In genomic region chr6:140486468-140487361, GRCh38 we compare ENCODE assay signal across 11 cellular contexts.
A peak's percentile ranks its signal among the peaks of the same experiment; 100 is the strongest.
DNase-seq lines count a peak whose midpoint lies in the region; ATAC-seq and TF ChIP-seq lines count a peak whose summit lies in the region.
"Had no signal": no experiment of that assay in that cellular context is flagged by ENCODE, and none has a peak within 500 bp of the region (broad histone marks: within the 10 kb centered on the region; RNA-seq: fewer than 3 reads in every experiment).

No MANE protein-coding gene starts in this region.

- no peak for TF ChIP-seq CTCF in epithelial cell of esophagus (IDR thresholded peaks at IDR 0.05; ENCODE audit: insufficient read depth, low read depth, low read length, missing control alignments)
- no peak for TF ChIP-seq CTCF in sigmoid colon (IDR thresholded peaks at IDR 0.05)

- H3K27me3 ChIP-seq in sigmoid colon: no peaks in the 10 kb centered on the region
- H3K27me3 ChIP-seq: adrenal gland had no signal

- in situ Hi-C loops in KBM-7 (cut with MboI; ENCODE audit: low pct_unique_long_range_greater_than_20kb, low sequenced_read_pairs): no loop called here

- ATAC-seq in GM18519 (IDR thresholded peaks at IDR 0.05; ENCODE audit: low FRiP score, unreplicated experiment) (peak; percentile 13), HG02884 (IDR thresholded peaks at IDR 0.05; ENCODE audit: unreplicated experiment) (no peak)
- ATAC-seq in activated T-cell treated with anti-CD3 and anti-CD28 coated beads, Interleukin-2, amount 50 U/mL, for 72 hours (replicated peaks in 1 of 2): no peak
- ATAC-seq: mucosa of descending colon had no signal

- DNase-seq in M059J (ENCODE audit: low read depth) (peak; percentile 79), epithelial cell of esophagus (ENCODE audit: low read depth) (peak; percentile 54), sigmoid colon (no peak), KBM-7 (no peak)
- no peak for DNase-seq in activated T-cell treated with anti-CD3 and anti-CD28 coated beads, Interleukin-2, amount 50 U/mL, for 72 hours
- DNase-seq: effector CD8-positive, alpha-beta T cell; mucosa of descending colon; NCI-H1436 treated with DMSO at 0.1 percent for 48 hours had no signal

- H3K27ac Mint-ChIP-seq in activated T-cell treated with anti-CD3 and anti-CD28 coated beads, Interleukin-2, amount 50 U/mL, for 72 hours: no peak overlapping the region

- H3K4me3 ChIP-seq in epithelial cell of esophagus (ENCODE audit: low read length) (no peak overlapping the region), sigmoid colon (no peak overlapping the region)
- H3K4me3 ChIP-seq: adrenal gland, mucosa of descending colon had no signal

- peaks cover 6% of the 10 kb centered on the region for H3K4me1 Mint-ChIP-seq in activated T-cell treated with anti-CD3 and anti-CD28 coated beads, Interleukin-2, amount 50 U/mL, for 72 hours (ENCODE audit: low read depth)

- no peaks in the 10 kb centered on the region for H3K9me3 Mint-ChIP-seq in activated T-cell treated with anti-CD3 and anti-CD28 coated beads, Interleukin-2, amount 50 U/mL, for 72 hours

- no peak for TF ChIP-seq EP300 in sigmoid colon (IDR thresholded peaks at IDR 0.05)

- peaks cover 0 to 17% (median 12%) of the 10 kb centered on the region in 4 donors for H3K4me1 ChIP-seq in sigmoid colon

- H3K27ac ChIP-seq in sigmoid colon: peak overlapping the region; percentile 30 to 68 (median 56)

- no peaks in the 10 kb centered on the region for H3K36me3 ChIP-seq in sigmoid colon
- H3K36me3 ChIP-seq: adrenal gland had no signal

- WGBS in sigmoid colon, 2 donors: 90 to 95% methylated on average over 2 of the region's 2 CpGs

- no peaks in the 10 kb centered on the region for H3K36me3 Mint-ChIP-seq in activated T-cell treated with anti-CD3 and anti-CD28 coated beads, Interleukin-2, amount 50 U/mL, for 72 hours (ENCODE audit: insufficient read depth in 2 of 2)

- H3K4me3 Mint-ChIP-seq in activated T-cell treated with anti-CD3 and anti-CD28 coated beads, Interleukin-2, amount 50 U/mL, for 72 hours: no peak overlapping the region

- no peak for TF ChIP-seq POLR2A in sigmoid colon (IDR thresholded peaks at IDR 0.05)

- intact Hi-C loops in sigmoid colon (cut with DNase I): no loop called here

- H3K9me3 ChIP-seq in sigmoid colon: peaks cover 0 to 4% (median 2%) of the 10 kb centered on the region in 4 donors
- H3K9me3 ChIP-seq: adrenal gland, mucosa of descending colon had no signal

- H3K27me3 Mint-ChIP-seq in activated T-cell treated with anti-CD3 and anti-CD28 coated beads, Interleukin-2, amount 50 U/mL, for 72 hours (ENCODE audit: low read depth): no peaks in the 10 kb centered on the region

Comparison
In these comparisons a context has a peak if more than half of its experiments do, and no peak if none do; other contexts are left out.
1. DNase-seq: peak in M059J (single experiment) and epithelial cell of esophagus (single experiment); none in sigmoid colon (single experiment), KBM-7 (single experiment) and activated T-cell treated with anti-CD3 and anti-CD28 coated beads, Interleukin-2, amount 50 U/mL, for 72 hours (0 of 2).